21 cellular contexts compared by ENCODE assay signal in the genomic region with DNA sequence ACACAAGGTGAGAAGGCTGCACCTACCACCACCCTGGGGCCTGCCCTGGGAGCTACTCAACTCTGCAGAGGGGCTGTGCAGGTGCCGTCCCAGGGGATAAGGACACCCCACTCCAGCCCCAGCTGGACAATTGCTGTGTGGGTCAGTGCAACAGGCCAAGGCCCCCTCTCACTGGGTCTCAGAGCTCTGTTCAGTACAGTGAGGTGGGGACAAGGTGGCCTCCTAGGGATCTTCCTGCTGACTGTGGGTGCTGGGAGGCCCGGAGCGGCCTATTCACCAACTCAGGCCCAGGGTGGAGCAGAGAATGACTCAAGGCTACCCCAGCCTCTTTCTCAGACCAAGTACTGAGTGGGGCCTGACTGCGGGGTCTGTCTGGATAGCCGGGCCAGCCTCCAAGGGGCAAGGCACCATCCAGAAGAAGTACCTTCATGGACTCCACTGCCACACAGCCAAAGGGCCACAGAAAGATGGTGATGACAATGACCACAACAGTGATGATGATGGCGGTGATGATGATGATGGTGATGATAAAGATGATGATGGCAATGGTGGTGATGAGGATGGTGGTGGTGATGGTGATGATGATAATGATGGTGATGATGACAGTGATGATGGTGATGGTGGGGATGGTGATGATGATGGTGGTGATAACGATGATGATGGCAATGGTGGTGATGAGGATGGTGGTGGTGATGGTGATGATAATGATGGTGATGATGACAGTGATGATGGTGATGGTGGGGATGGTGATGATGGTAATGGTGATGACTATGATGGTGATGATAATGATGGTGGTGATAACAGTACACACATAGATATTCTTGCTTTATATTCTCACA. TPM values are rescaled to one million over a fixed set of nuclear protein-coding genes. Genes with fewer than 3 reads are reported as not detected.
A peak's percentile ranks its signal among the peaks of the same experiment; 100 is the strongest.
DNase-seq lines count a peak whose midpoint lies in the region; ATAC-seq and TF ChIP-seq lines count a peak whose summit lies in the region.
"Had no signal": no experiment of that assay in that cellular context is flagged by ENCODE, and none has a peak within 500 bp of the region (broad histone marks: within the 10 kb centered on the region; RNA-seq: fewer than 3 reads in every experiment).

No MANE protein-coding gene starts in this region.

- H3K27me3 ChIP-seq in lower lobe of right lung (ENCODE audit: low read depth) (no peaks in the 10 kb centered on the region), thoracic aorta (replicated peaks; ENCODE audit: insufficient read depth) (no peaks in the 10 kb centered on the region), BE2C (no peaks in the 10 kb centered on the region)
- H3K27me3 ChIP-seq: BLaER1 treated with 17β-estradiol and CSF1 and Interleukin-3, amounts not matched to agents 10 nM and 100 nM had no signal

- no peak for DNase-seq in activated CD4-positive, CD25-positive, alpha-beta regulatory T cell (lab: John Stamatoyannopoulos, UW)
- DNase-seq in lower lobe of right lung, result no peak
- DNase-seq in thoracic aorta (ENCODE audit: low spot score), result no peak
- no peak for DNase-seq in progenitor cell of endocrine pancreas (ENCODE audit: low spot score, unreplicated experiment)
- no peak for DNase-seq in middle frontal gyrus (ENCODE audit: extremely low spot score, low spot score)
- no peak for DNase-seq in BE2C
- DNase-seq: activated CD4-positive, alpha-beta T cell treated with anti-CD3 and anti-CD28 coated beads for 4 hours; activated gamma-delta T cell; effector memory CD8-positive, alpha-beta T cell; GF-D8; NCI-H1436 treated with DMSO at 0.1 percent for 48 hours; NCI-H774; nephron progenitor cell; stimulated activated naive CD4-positive, alpha-beta T cell treated with Interleukin-2 at 50 U/mL for 16 hours; T1000 had no signal

- H3K36me3 ChIP-seq in lower lobe of right lung (no peaks in the 10 kb centered on the region), thoracic aorta (no peaks in the 10 kb centered on the region), BE2C (no peaks in the 10 kb centered on the region)

- peak overlapping the region; percentile 72 for H3K27ac ChIP-seq in angular gyrus (ENCODE audit: low read depth, low read length)
- peak overlapping the region; percentile 38 for H3K27ac ChIP-seq in lower lobe of right lung
- peak overlapping the region; percentile 62 to 78 for H3K27ac ChIP-seq in thoracic aorta
- H3K27ac ChIP-seq: 22Rv1; BLaER1 treated with 17β-estradiol and CSF1 and Interleukin-3, amounts not matched to agents 10 nM and 100 nM had no signal

- TF ChIP-seq CTCF in lower lobe of right lung (IDR thresholded peaks at IDR 0.05) (no peak), thoracic aorta (IDR thresholded peaks at IDR 0.05) (no peak), progenitor cell of endocrine pancreas (IDR thresholded peaks at IDR 0.05; ENCODE audit: unreplicated experiment) (no peak), BE2C (IDR thresholded peaks at IDR 0.05; ENCODE audit: low read depth, low read length) (no peak)

- ATAC-seq in activated CD4-positive, CD25-positive, alpha-beta regulatory T cell treated with anti-CD3 and anti-CD28 coated beads, Interleukin-2, amount 50 U/mL, for 24 hours, result peak; percentile 25 to 39
- peak in 1 of 2 donors; percentile 22 for ATAC-seq in lower lobe of right lung
- ATAC-seq in thoracic aorta (ENCODE audit: insufficient number of reproducible peaks, low FRiP score, low read depth), result no peak
- ATAC-seq: effector memory CD8-positive, alpha-beta T cell; GM12878 had no signal

- intact Hi-C loops in lower lobe of right lung (cut with DNase I), result no loop called here

- H3K4me3 Mint-ChIP-seq in progenitor cell of endocrine pancreas (ENCODE audit: low read depth), result no peak overlapping the region
- H3K4me3 Mint-ChIP-seq: effector memory CD8-positive, alpha-beta T cell; nephron progenitor cell had no signal

- H3K36me3 Mint-ChIP-seq in progenitor cell of endocrine pancreas (ENCODE audit: insufficient read depth), result peaks cover 9% of the 10 kb centered on the region

- H3K27ac Mint-ChIP-seq in progenitor cell of endocrine pancreas, result no peak overlapping the region
- H3K27ac Mint-ChIP-seq: effector memory CD8-positive, alpha-beta T cell had no signal

- no peaks in the 10 kb centered on the region for H3K9me3 ChIP-seq in lower lobe of right lung
- H3K9me3 ChIP-seq in thoracic aorta, result no peaks in the 10 kb centered on the region
- H3K9me3 ChIP-seq in BE2C, result no peaks in the 10 kb centered on the region; the same call in 1 of the 2 replicates
- H3K9me3 ChIP-seq: SK-N-SH had no signal

- H3K4me1 ChIP-seq in lower lobe of right lung (peaks cover 22% of the 10 kb centered on the region), thoracic aorta (ENCODE audit: control insufficient read depth in 1 of 2, low read depth in 2 of 2) (peaks cover 5 to 47% of the 10 kb centered on the region in 2 donors), BE2C (no peaks in the 10 kb centered on the region)

- H3K4me1 Mint-ChIP-seq in progenitor cell of endocrine pancreas (ENCODE audit: low read depth), result no peaks in the 10 kb centered on the region
- H3K4me1 Mint-ChIP-seq: nephron progenitor cell had no signal

- H3K4me3 ChIP-seq in lower lobe of right lung (no peak overlapping the region), thoracic aorta (no peak overlapping the region), BE2C (ENCODE audit: low read depth, low read length) (no peak overlapping the region)
- H3K4me3 ChIP-seq: BLaER1 treated with 17β-estradiol and CSF1 and Interleukin-3, amounts not matched to agents 10 nM and 100 nM; GM12878 had no signal

- H3K9me3 Mint-ChIP-seq in progenitor cell of endocrine pancreas (ENCODE audit: low read depth), result no peaks in the 10 kb centered on the region
- H3K9me3 Mint-ChIP-seq: effector memory CD8-positive, alpha-beta T cell had no signal

- H3K27me3 Mint-ChIP-seq in progenitor cell of endocrine pancreas, result no peaks in the 10 kb centered on the region
- H3K27me3 Mint-ChIP-seq: effector memory CD8-positive, alpha-beta T cell had no signal

RNA-seq across cellular contexts. Expression of a gene that starts 59.8 kb away (rescaled TPM):
- total RNA-seq in lower lobe of right lung (22.4 TPM), thoracic aorta (10 to 100 TPM; 16.7 to 23.4 TPM), progenitor cell of endocrine pancreas (46.7 and 51.0 TPM in 2 replicates)
- polyA plus RNA-seq in BE2C (2012; ENCODE audit: insufficient read depth, insufficient read length, low read depth), result 53.4 TPM
